ENCODE assay signal across 8 cellular contexts in genomic region chr21:14403681-14404318, GRCh38. TPM values are rescaled to one million over a fixed set of nuclear protein-coding genes. Genes with fewer than 3 reads are reported as not detected.
A peak's percentile ranks its signal among the peaks of the same experiment; 100 is the strongest.
DNase-seq lines count a peak whose midpoint lies in the region; ATAC-seq and TF ChIP-seq lines count a peak whose summit lies in the region.

No MANE protein-coding gene starts in this region.

- no peak overlapping the region for H3K4me3 ChIP-seq in prostate gland

- WGBS in prostate gland = 27% methylated on average over 1 of the region's 1 CpG

- peak; percentile 35 to 36 for ATAC-seq in activated CD4-positive, CD25-positive, alpha-beta regulatory T cell treated with anti-CD3 and anti-CD28 coated beads, Interleukin-2, amount 50 U/mL, for 24 hours
- ATAC-seq in HG03175 (IDR thresholded peaks at IDR 0.05; ENCODE audit: unreplicated experiment) (peak; percentile 69), esophagus mucosa (no peak)

- H3K9me3 ChIP-seq in prostate gland = no peaks in the 10 kb centered on the region

- intact Hi-C loops in prostate gland (cut with DNase I) = loop anchor here (10.0 kb wide), 1 partner anchor 1081 kb away; no protein-coding TSS in a partner anchor

- no peak overlapping the region for H3K27ac ChIP-seq in prostate gland

- no peak for TF ChIP-seq POLR2A in prostate gland (IDR thresholded peaks at IDR 0.05)

- TF ChIP-seq CTCF in prostate gland (IDR thresholded peaks at IDR 0.05) = peak in 3 of 4 experiments; percentile 41 to 60 (median 58)

- H3K36me3 ChIP-seq in prostate gland = no peaks in the 10 kb centered on the region

- no peak for DNase-seq in activated CD4-positive, CD25-positive, alpha-beta regulatory T cell treated with anti-CD3 and anti-CD28 coated beads, Interleukin-2, amount 50 U/mL, for 72 hours
- DNase-seq in RKO (ENCODE audit: low spot score) (peak; percentile 60), fibroblast of gingiva (ENCODE audit: low read depth) (peak; percentile 11), prostate gland (ENCODE audit: low spot score) (no peak), HPDE6-E6E7 (ENCODE audit: extremely low spot score) (no peak)

- no peaks in the 10 kb centered on the region for H3K4me1 ChIP-seq in prostate gland (replicated peaks)

- H3K27me3 ChIP-seq in prostate gland (replicated peaks; ENCODE audit: insufficient read depth) = no peaks in the 10 kb centered on the region

RNA-seq across cellular contexts. Expression of gene HSPA13, which starts 20.9 kb away (rescaled TPM):
- 10 to 100 TPM; 15.3 to 22.5 TPM for total RNA-seq in prostate gland
- 10.8 TPM for total RNA-seq in esophagus mucosa

Comparison
In these comparisons a context has a peak if more than half of its experiments do, and no peak if none do; other contexts are left out.
1. DNase-seq: peak in RKO (single experiment) and fibroblast of gingiva (single experiment); none in activated CD4-positive, CD25-positive, alpha-beta regulatory T cell treated with anti-CD3 and anti-CD28 coated beads, Interleukin-2, amount 50 U/mL, for 72 hours (single experiment), prostate gland (single experiment) and HPDE6-E6E7 (single experiment).